In the genomic region with DNA sequence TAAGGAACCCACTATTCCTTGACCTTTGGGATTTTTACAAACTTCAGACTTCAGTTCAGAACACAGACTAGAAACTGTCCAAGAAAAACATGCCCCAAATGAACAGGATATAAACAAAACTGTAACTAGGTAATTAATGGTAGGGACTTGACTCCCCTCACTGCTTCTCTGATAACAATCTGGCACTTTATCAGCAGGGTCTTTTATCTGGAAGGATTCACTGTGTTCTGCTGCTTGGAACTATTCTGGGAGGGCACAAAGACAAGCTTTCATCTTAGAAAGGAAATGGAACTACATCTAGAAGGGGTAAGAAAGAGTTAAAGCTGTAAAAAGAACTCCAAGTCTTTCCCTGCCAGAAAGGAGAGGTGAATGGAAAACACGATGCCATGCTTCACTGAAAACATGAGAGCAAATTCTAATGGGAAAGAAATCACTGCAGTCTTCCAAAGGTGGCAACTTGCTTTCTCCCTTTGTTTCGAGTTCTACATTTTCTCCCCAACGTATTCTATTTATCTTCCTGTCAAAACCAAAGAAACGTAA, we compare ENCODE assay signal across 22 cellular contexts.
DNase-seq lines count a peak whose midpoint lies in the region; ATAC-seq and TF ChIP-seq lines count a peak whose summit lies in the region.
"Had no signal": no experiment of that assay in that cellular context is flagged by ENCODE, and none has a peak within 500 bp of the region (broad histone marks: within the 10 kb centered on the region; RNA-seq: fewer than 3 reads in every experiment).

No MANE protein-coding gene starts in this region.

- H3K27me3 ChIP-seq in ascending aorta (no peaks in the 10 kb centered on the region), tibial artery (no peaks in the 10 kb centered on the region), ovary (no peaks in the 10 kb centered on the region)
- H3K27me3 ChIP-seq: brain microvascular endothelial cell, dorsolateral prefrontal cortex, neutrophil had no signal

- intact Hi-C loops in ascending aorta (cut with DNase I), result loop anchor here (5.0 kb wide), 1 partner anchor 53 kb away; no protein-coding TSS in a partner anchor
- intact Hi-C loops in tibial artery (cut with DNase I; ENCODE audit: low total_unique reads), result no loop called here
- intact Hi-C loops in ovary (cut with DNase I), result no loop called here

- H3K36me3 ChIP-seq in ascending aorta (no peaks in the 10 kb centered on the region), tibial artery (no peaks in the 10 kb centered on the region), ovary (no peaks in the 10 kb centered on the region)
- H3K36me3 ChIP-seq: brain microvascular endothelial cell, neutrophil had no signal

- H3K4me1 Mint-ChIP-seq in mesothelial cell of epicardium, result peaks cover 83% of the 10 kb centered on the region

- 62 to 76% (median 73%) methylated on average over 4 of the region's 4 CpGs for WGBS in ovary, 3 donors

- TF ChIP-seq POLR2A in ovary (IDR thresholded peaks at IDR 0.05), result no peak

- H3K4me3 ChIP-seq in ascending aorta (no peak overlapping the region), tibial artery (no peak overlapping the region), ovary (no peak overlapping the region)
- H3K4me3 ChIP-seq: dorsolateral prefrontal cortex had no signal

- ATAC-seq in GM19452 (IDR thresholded peaks at IDR 0.05; ENCODE audit: unreplicated experiment), result no peak
- no peak for ATAC-seq in GM21381 (IDR thresholded peaks at IDR 0.05; ENCODE audit: unreplicated experiment)

- H3K9me3 Mint-ChIP-seq in mesothelial cell of epicardium, result no peaks in the 10 kb centered on the region
- H3K9me3 Mint-ChIP-seq: activated CD4-positive, alpha-beta memory T cell treated with anti-CD3 and anti-CD28 coated beads for 36 hours; activated naive CD4-positive, alpha-beta T cell treated with anti-CD3 and anti-CD28 coated beads, Interleukin-2, amount 50 U/mL, for 24 hours; activated T-cell treated with anti-CD3 and anti-CD28 coated beads, Interleukin-2, amount 50 U/mL, for 24 hours had no signal

- H3K36me3 Mint-ChIP-seq in mesothelial cell of epicardium, result no peaks in the 10 kb centered on the region

- no peaks in the 10 kb centered on the region for H3K9me3 ChIP-seq in ascending aorta
- no peaks in the 10 kb centered on the region for H3K9me3 ChIP-seq in tibial artery
- H3K9me3 ChIP-seq in ovary, result no peaks in the 10 kb centered on the region
- H3K9me3 ChIP-seq: neutrophil had no signal

- H3K4me1 ChIP-seq in ascending aorta (peaks cover 13 to 69% of the 10 kb centered on the region in 2 donors), tibial artery (peaks cover 0 to 80% (median 54%) of the 10 kb centered on the region in 4 donors), ovary (ENCODE audit: insufficient read depth) (peaks cover 3% of the 10 kb centered on the region)

- H3K27ac Mint-ChIP-seq in mesothelial cell of epicardium, result peak overlapping the region; percentile 92
- H3K27ac Mint-ChIP-seq: activated CD4-positive, alpha-beta memory T cell treated with anti-CD3 and anti-CD28 coated beads for 36 hours; activated naive CD4-positive, alpha-beta T cell treated with anti-CD3 and anti-CD28 coated beads, Interleukin-2, amount 50 U/mL, for 24 hours; activated T-cell treated with anti-CD3 and anti-CD28 coated beads, Interleukin-2, amount 50 U/mL, for 24 hours had no signal

- peak; percentile 44 for DNase-seq in NCI-H187 treated with DMSO at 0.1 percent for 48 hours (lab: John Stamatoyannopoulos, UW)
- DNase-seq in NCI-H187 (lab: John Stamatoyannopoulos, UW), result no peak
- DNase-seq in ascending aorta (ENCODE audit: low spot score in 2 of 2), result no peak
- no peak for DNase-seq in mesothelial cell of epicardium (ENCODE audit: low spot score in 2 of 2, unreplicated experiment in 2 of 2)
- no peak for DNase-seq in tibial artery
- no peak for DNase-seq in ovary
- DNase-seq: 8988T; activated CD4-positive, alpha-beta memory T cell treated with anti-CD3 and anti-CD28 coated beads for 36 hours; activated T-cell treated with anti-CD3 and anti-CD28 coated beads, Interleukin-2, amount 50 U/mL, for 24 hours; brain microvascular endothelial cell; dorsolateral prefrontal cortex; KG1; midbrain; NCI-H1048; NCI-H2171 treated with DMSO at 0.1 percent for 48 hours; NCI-H774; small intestine had no signal

- no peaks in the 10 kb centered on the region for H3K27me3 Mint-ChIP-seq in mesothelial cell of epicardium (ENCODE audit: low read depth)
- H3K27me3 Mint-ChIP-seq: activated CD4-positive, alpha-beta memory T cell treated with anti-CD3 and anti-CD28 coated beads for 36 hours; activated naive CD4-positive, alpha-beta T cell treated with anti-CD3 and anti-CD28 coated beads, Interleukin-2, amount 50 U/mL, for 24 hours; activated T-cell treated with anti-CD3 and anti-CD28 coated beads, Interleukin-2, amount 50 U/mL, for 24 hours had no signal

- H3K27ac ChIP-seq in ascending aorta (peak overlapping the region; percentile 58 to 66), tibial artery (peak overlapping the region; percentile 57 to 60), ovary (no peak overlapping the region)
- H3K27ac ChIP-seq: brain microvascular endothelial cell, HL-60, neutrophil had no signal

- no peak for TF ChIP-seq CTCF in ascending aorta (IDR thresholded peaks at IDR 0.05)
- TF ChIP-seq CTCF in mesothelial cell of epicardium (IDR thresholded peaks at IDR 0.05; ENCODE audit: unreplicated experiment), result no peak
- TF ChIP-seq CTCF in tibial artery (IDR thresholded peaks at IDR 0.05), result no peak
- no peak for TF ChIP-seq CTCF in ovary (IDR thresholded peaks at IDR 0.05)

- H3K4me3 Mint-ChIP-seq in mesothelial cell of epicardium, result no peak overlapping the region
- H3K4me3 Mint-ChIP-seq: activated CD4-positive, alpha-beta memory T cell treated with anti-CD3 and anti-CD28 coated beads for 36 hours; activated naive CD4-positive, alpha-beta T cell treated with anti-CD3 and anti-CD28 coated beads, Interleukin-2, amount 50 U/mL, for 24 hours; activated T-cell treated with anti-CD3 and anti-CD28 coated beads, Interleukin-2, amount 50 U/mL, for 24 hours had no signal

- TF ChIP-seq EP300 in ovary (IDR thresholded peaks at IDR 0.05), result no peak

Comparison
In these comparisons a context has a peak if more than half of its experiments do, and no peak if none do; other contexts are left out.
1. H3K27ac ChIP-seq: peak in ascending aorta (2 of 2) and tibial artery (2 of 2); none in ovary (0 of 2).